In the genomic region with DNA sequence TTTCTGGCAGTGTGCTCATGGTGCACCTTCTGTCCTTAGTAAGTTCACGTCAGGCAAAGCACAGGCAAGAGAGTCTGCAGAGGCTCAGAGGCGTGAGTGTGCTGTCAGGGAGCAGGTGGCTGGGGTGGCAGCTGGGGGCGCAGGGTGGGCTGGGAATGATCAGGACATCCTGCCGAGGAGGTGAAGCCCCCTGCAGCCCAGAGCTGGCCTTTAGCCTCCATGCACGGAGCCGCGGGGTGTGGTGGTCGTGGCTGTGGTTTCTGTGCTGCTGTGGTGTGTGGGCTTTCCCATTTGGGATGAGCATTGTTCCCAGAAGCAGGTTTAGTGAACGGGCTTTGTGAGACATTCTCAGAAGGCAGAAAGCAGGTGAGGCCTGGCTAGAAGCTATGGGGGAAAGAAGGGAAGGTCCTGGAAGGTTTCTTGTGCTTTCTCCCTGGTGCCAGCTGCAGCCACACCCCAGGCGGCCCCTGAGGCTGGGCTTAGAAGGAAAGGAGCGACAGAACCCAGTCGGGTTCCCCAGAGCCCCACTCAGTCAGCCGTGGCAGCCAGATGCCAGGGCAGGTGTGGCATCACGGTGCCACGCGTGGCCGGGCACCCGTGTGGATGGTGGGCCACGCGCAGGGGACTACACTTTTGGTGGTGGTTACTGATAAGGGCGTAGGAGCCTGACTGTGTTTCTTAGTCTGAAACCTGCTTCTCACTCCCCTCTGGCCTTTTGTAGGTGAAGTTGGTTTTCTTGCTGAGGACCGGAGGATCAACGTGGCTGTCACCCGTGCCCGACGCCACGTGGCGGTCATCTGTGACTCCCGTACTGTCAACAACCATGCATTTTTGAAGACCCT, we compare ENCODE assay signal across 1 cellular context.
TF ChIP-seq lines count a peak whose summit lies in the region.

No MANE protein-coding gene starts in this region.

TF ChIP-seq in WTC11, 78 proteins besides CTCF, POLR2A, EP300 and RAD21 (continued from another document):
- TF ChIP-seq, protein P1, sequence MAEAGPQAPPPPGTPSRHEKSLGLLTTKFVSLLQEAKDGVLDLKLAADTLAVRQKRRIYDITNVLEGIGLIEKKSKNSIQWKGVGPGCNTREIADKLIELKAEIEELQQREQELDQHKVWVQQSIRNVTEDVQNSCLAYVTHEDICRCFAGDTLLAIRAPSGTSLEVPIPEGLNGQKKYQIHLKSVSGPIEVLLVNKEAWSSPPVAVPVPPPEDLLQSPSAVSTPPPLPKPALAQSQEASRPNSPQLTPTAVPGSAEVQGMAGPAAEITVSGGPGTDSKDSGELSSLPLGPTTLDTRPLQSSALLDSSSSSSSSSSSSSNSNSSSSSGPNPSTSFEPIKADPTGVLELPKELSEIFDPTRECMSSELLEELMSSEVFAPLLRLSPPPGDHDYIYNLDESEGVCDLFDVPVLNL (CRISPR knock-in tag; IDR thresholded peaks at IDR 0.05; ENCODE audit: borderline replicate concordance, low read depth), result no peak
- TF ChIP-seq FOXP1 (CRISPR knock-in tag; IDR thresholded peaks at IDR 0.05; ENCODE audit: borderline replicate concordance) (no peak), PRRX2 (CRISPR knock-in tag; IDR thresholded peaks at IDR 0.05) (no peak), ZNF138 (CRISPR knock-in tag; conservative IDR thresholded peaks at IDR 0.05) (no peak), HMGA2 (CRISPR knock-in tag; IDR thresholded peaks at IDR 0.05) (no peak)
